2 cellular contexts compared by ENCODE assay signal in the genomic region with DNA sequence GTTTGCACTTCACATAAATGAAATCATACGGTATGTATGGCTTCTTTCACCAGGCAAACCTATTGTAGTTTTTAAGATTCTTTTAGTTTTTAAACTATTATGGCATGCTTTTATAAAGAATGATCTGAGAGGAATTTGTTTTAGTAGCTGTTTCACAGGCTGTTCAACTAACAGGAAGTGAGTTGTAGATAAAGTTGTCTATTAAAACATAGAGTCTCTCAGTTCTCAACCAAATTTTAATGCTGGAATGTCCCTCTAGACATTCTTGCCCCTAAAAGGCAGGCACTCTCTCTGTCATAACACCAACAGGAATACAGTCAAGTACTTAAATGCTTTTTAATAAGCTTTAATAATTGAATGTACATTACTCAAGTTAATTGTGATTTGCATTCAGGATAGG.
TF ChIP-seq lines count a peak whose summit lies in the region.

No MANE protein-coding gene starts in this region.

TF ChIP-seq in IMR-90, 13 proteins besides CTCF, POLR2A, EP300 and RAD21:
- TF ChIP-seq RFX5 (IDR thresholded peaks at IDR 0.05; ENCODE audit: low read depth, low read length): no peak
- no peak for TF ChIP-seq MAZ (IDR thresholded peaks at IDR 0.05; ENCODE audit: borderline replicate concordance, low read depth, low read length)
- no peak for TF ChIP-seq MXI1 (IDR thresholded peaks at IDR 0.05; ENCODE audit: borderline replicate concordance, low read depth, low read length)
- no peak for TF ChIP-seq BHLHE40 (IDR thresholded peaks at IDR 0.05; ENCODE audit: low read depth, low read length)
- no peak for TF ChIP-seq FOS (IDR thresholded peaks at IDR 0.05; ENCODE audit: low read depth, low read length)
- TF ChIP-seq RCOR1 (IDR thresholded peaks at IDR 0.05; ENCODE audit: insufficient replicate concordance, low read length): no peak
- TF ChIP-seq, protein P1, sequence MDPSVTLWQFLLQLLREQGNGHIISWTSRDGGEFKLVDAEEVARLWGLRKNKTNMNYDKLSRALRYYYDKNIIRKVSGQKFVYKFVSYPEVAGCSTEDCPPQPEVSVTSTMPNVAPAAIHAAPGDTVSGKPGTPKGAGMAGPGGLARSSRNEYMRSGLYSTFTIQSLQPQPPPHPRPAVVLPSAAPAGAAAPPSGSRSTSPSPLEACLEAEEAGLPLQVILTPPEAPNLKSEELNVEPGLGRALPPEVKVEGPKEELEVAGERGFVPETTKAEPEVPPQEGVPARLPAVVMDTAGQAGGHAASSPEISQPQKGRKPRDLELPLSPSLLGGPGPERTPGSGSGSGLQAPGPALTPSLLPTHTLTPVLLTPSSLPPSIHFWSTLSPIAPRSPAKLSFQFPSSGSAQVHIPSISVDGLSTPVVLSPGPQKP (IDR thresholded peaks at IDR 0.05; ENCODE audit: borderline replicate concordance, low read depth, low read length): no peak
- no peak for TF ChIP-seq MAFK (IDR thresholded peaks at IDR 0.05; ENCODE audit: low read depth, low read length)
- TF ChIP-seq CEBPB (IDR thresholded peaks at IDR 0.05; ENCODE audit: low read depth, low read length): no peak
- TF ChIP-seq CHD1 (IDR thresholded peaks at IDR 0.05; ENCODE audit: low read depth, low read length): no peak
- no peak for TF ChIP-seq USF2 (IDR thresholded peaks at IDR 0.05; ENCODE audit: low read depth, low read length)
- no peak for TF ChIP-seq SMC3 (IDR thresholded peaks at IDR 0.05; ENCODE audit: low read depth, low read length)
- TF ChIP-seq NFE2L2 (IDR thresholded peaks at IDR 0.05; ENCODE audit: low read depth, low read length): no peak

TF ChIP-seq in K562, 482 proteins besides CTCF, POLR2A, EP300 and RAD21 (continued from another document):
- TF ChIP-seq XRCC4 (IDR thresholded peaks at IDR 0.05; ENCODE audit: extremely low read depth, insufficient read depth, insufficient read length) (no peak), DNMT1 (IDR thresholded peaks at IDR 0.05) (no peak), TFE3 (CRISPR knock-in tag; IDR thresholded peaks at IDR 0.05) (no peak), ZNF830 (CRISPR knock-in tag; IDR thresholded peaks at IDR 0.05) (no peak), TCF15 (CRISPR knock-in tag; IDR thresholded peaks at IDR 0.05) (no peak)
- TF ChIP-seq, protein P2, sequence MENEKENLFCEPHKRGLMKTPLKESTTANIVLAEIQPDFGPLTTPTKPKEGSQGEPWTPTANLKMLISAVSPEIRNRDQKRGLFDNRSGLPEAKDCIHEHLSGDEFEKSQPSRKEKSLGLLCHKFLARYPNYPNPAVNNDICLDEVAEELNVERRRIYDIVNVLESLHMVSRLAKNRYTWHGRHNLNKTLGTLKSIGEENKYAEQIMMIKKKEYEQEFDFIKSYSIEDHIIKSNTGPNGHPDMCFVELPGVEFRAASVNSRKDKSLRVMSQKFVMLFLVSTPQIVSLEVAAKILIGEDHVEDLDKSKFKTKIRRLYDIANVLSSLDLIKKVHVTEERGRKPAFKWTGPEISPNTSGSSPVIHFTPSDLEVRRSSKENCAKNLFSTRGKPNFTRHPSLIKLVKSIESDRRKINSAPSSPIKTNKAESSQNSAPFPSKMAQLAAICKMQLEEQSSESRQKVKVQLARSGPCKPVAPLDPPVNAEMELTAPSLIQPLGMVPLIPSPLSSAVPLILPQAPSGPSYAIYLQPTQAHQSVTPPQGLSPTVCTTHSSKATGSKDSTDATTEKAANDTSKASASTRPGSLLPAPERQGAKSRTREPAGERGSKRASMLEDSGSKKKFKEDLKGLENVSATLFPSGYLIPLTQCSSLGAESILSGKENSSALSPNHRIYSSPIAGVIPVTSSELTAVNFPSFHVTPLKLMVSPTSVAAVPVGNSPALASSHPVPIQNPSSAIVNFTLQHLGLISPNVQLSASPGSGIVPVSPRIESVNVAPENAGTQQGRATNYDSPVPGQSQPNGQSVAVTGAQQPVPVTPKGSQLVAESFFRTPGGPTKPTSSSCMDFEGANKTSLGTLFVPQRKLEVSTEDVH (IDR thresholded peaks at IDR 0.05; ENCODE audit: low read depth, partially characterized antibody): no peak
